Comparison of ENCODE assay signal across 9 cellular contexts in the genomic region with DNA sequence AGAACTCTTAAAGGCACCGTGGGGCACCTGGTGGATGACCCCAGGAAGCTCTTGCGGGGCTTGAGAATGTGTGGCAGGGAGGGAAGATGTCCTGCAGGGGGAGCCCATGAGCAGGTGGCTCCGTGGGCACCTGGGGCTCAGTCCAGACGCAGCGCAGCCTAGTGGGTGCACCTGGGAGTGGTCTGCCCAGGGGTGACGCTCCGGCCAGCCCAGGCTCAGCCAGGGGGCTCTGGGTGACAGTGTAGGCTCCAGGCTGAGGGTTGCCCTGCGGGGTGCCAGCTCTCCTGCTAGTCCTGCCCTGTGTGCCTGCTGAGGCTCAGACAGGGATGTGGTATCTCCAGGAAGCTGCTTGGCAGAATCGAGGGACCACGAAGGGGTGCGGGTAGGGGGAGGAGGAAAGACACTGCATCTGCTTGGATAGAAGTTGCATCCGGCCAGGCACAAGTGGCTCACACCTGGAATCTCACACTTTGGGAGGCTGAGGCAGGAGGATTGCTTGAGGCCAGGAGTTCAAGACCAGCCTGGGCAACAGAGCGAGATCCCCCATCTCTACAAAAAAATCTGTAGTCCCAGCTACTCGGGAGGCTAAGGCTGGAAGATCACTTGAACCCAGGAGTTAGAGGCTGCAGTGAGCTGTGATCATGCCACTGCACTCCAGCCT. TPM values are rescaled to one million over a fixed set of nuclear protein-coding genes. Genes with fewer than 3 reads are reported as not detected.
DNase-seq lines count a peak whose midpoint lies in the region; ATAC-seq and TF ChIP-seq lines count a peak whose summit lies in the region.
"Had no signal": no experiment of that assay in that cellular context is flagged by ENCODE, and none has a peak within 500 bp of the region (broad histone marks: within the 10 kb centered on the region; RNA-seq: fewer than 3 reads in every experiment).

No MANE protein-coding gene starts in this region.

- H3K4me3 Mint-ChIP-seq in mesothelial cell of epicardium, result no peak overlapping the region

- H3K27ac Mint-ChIP-seq in mesothelial cell of epicardium, result no peak overlapping the region

- peaks cover 5% of the 10 kb centered on the region for H3K36me3 Mint-ChIP-seq in mesothelial cell of epicardium

- ATAC-seq in HG02981 (IDR thresholded peaks at IDR 0.05; ENCODE audit: unreplicated experiment) (peak; percentile 68), HG03378 (IDR thresholded peaks at IDR 0.05; ENCODE audit: unreplicated experiment) (no peak)

- DNase-seq in GF-D8 (lab: John Stamatoyannopoulos, UW) (peak; percentile 39), NCI-H774 (lab: John Stamatoyannopoulos, UW) (peak; percentile 27), ecto neural progenitor cell (ENCODE audit: low spot score) (peak; percentile 87), mesothelial cell of epicardium (ENCODE audit: low spot score in 2 of 2, unreplicated experiment in 2 of 2) (no peak)
- peak; percentile 65 to 70 for DNase-seq in activated CD4-positive, alpha-beta T cell treated with anti-CD3 and anti-CD28 coated beads, Interleukin-2, amount 50 U/mL, for 24 hours (ENCODE audit: low read depth in 1 of 2, low spot score in 1 of 2)
- DNase-seq in stimulated activated CD8-positive, alpha-beta memory T cell treated with anti-CD3 and anti-CD28 coated beads, Interleukin-7, amount 100 ng/mL, for 4 hours (ENCODE audit: low read depth in 2 of 2), result peak; percentile 46 to 60

- H3K4me1 Mint-ChIP-seq in mesothelial cell of epicardium, result peaks cover 12% of the 10 kb centered on the region

- H3K9me3 Mint-ChIP-seq in mesothelial cell of epicardium, result no peaks in the 10 kb centered on the region

- H3K27me3 Mint-ChIP-seq in mesothelial cell of epicardium (ENCODE audit: low read depth), result no peaks in the 10 kb centered on the region

- peak; percentile 61 for TF ChIP-seq CTCF in mesothelial cell of epicardium (IDR thresholded peaks at IDR 0.05; ENCODE audit: unreplicated experiment)

RNA-seq across cellular contexts. Expression of gene PGLS, which starts 15.0 kb away (rescaled TPM):
- 100.0 to 106 TPM (median 104 TPM) in 3 replicates for total RNA-seq in mesothelial cell of epicardium

RNA-seq across cellular contexts. Expression of gene SLC27A1, which starts 26.1 kb away (rescaled TPM):
- total RNA-seq in mesothelial cell of epicardium, result 25.1 to 27.5 TPM (median 26.0 TPM) in 3 replicates

RNA-seq across cellular contexts. Expression of gene NXNL1, which starts 35.7 kb away (rescaled TPM):
- not detected in 3 replicates for total RNA-seq in mesothelial cell of epicardium
- total RNA-seq: frontal cortex had no signal

RNA-seq across cellular contexts. Expression of gene TMEM221, which starts 48.0 kb away (rescaled TPM):
- 4.8 to 6.0 TPM (median 5.1 TPM) in 3 replicates for total RNA-seq in mesothelial cell of epicardium

RNA-seq across cellular contexts. Expression of gene COLGALT1, which starts 59.0 kb away (rescaled TPM):
- total RNA-seq in mesothelial cell of epicardium, result 58.0 to 61.9 TPM (median 59.3 TPM) in 3 replicates

Comparison
In these comparisons a context has a peak if more than half of its experiments do, and no peak if none do; other contexts are left out.
1. DNase-seq: peak in GF-D8 (single experiment), NCI-H774 (single experiment), activated CD4-positive, alpha-beta T cell treated with anti-CD3 and anti-CD28 coated beads, Interleukin-2, amount 50 U/mL, for 24 hours (2 of 2), ecto neural progenitor cell (single experiment) and stimulated activated CD8-positive, alpha-beta memory T cell treated with anti-CD3 and anti-CD28 coated beads, Interleukin-7, amount 100 ng/mL, for 4 hours (2 of 2); none in mesothelial cell of epicardium (0 of 2).